9 cellular contexts compared by ENCODE assay signal in genomic region chr11:73383249-73384126, GRCh38. TPM values are rescaled to one million over a fixed set of nuclear protein-coding genes. Genes with fewer than 3 reads are reported as not detected.
DNase-seq lines count a peak whose midpoint lies in the region; ATAC-seq and TF ChIP-seq lines count a peak whose summit lies in the region.
"Had no signal": no experiment of that assay in that cellular context is flagged by ENCODE, and none has a peak within 500 bp of the region (broad histone marks: within the 10 kb centered on the region; RNA-seq: fewer than 3 reads in every experiment).

No MANE protein-coding gene starts in this region.

- H3K4me2 ChIP-seq in GM23338 = no peak overlapping the region

- H3K9me2 ChIP-seq in GM23338 (ENCODE audit: insufficient read depth) = no peaks in the 10 kb centered on the region

- no peaks in the 10 kb centered on the region for H3K9me3 Mint-ChIP-seq in CD4-positive, CD25-positive, alpha-beta regulatory T cell
- H3K9me3 Mint-ChIP-seq in GM23338 = no peaks in the 10 kb centered on the region

- H3K9me3 ChIP-seq in CD4-positive, CD25-positive, alpha-beta regulatory T cell (ENCODE audit: control insufficient read depth in 2 of 2, low read length in 2 of 2) = no peaks in the 10 kb centered on the region
- H3K9me3 ChIP-seq in breast epithelium (no peaks in the 10 kb centered on the region), muscle layer of colon (ENCODE audit: low read length) (no peaks in the 10 kb centered on the region), body of pancreas (no peaks in the 10 kb centered on the region)

- H2AFZ ChIP-seq in GM23338 = no peak overlapping the region

- no peak overlapping the region for H3K27ac ChIP-seq in CD4-positive, CD25-positive, alpha-beta regulatory T cell (ENCODE audit: insufficient read depth, low read length, poor library complexity, severe bottlenecking)
- H3K27ac ChIP-seq in GM23338 (ENCODE audit: low read depth) (no peak overlapping the region), breast epithelium (peak overlapping the region; percentile 2 to 15), muscle layer of colon (ENCODE audit: low read depth, low read length) (peak overlapping the region; percentile 49), body of pancreas (no peak overlapping the region)

- H3K4me3 Mint-ChIP-seq in CD4-positive, CD25-positive, alpha-beta regulatory T cell = peak overlapping the region in 2 of 4 donors; percentile 73 to 76
- H3K4me3 Mint-ChIP-seq in GM23338 = no peak overlapping the region

- intact Hi-C loops in breast epithelium (cut with DNase I; ENCODE audit: low total_unique reads) = no loop called here
- intact Hi-C loops in body of pancreas (cut with DNase I) = no loop called here
- intact Hi-C loops in cardiac septum (cut with DNase I) = no loop called here

- no peaks in the 10 kb centered on the region for H3K36me3 Mint-ChIP-seq in CD4-positive, CD25-positive, alpha-beta regulatory T cell
- no peaks in the 10 kb centered on the region; the same call in 2 of the 3 replicates for H3K36me3 Mint-ChIP-seq in GM23338 (ENCODE audit: low read depth)

- no peak for ATAC-seq in CD4-positive, CD25-positive, alpha-beta regulatory T cell (ENCODE audit: low read depth in 2 of 2)
- ATAC-seq in GM23338 (peak; percentile 18), HG03378 (IDR thresholded peaks at IDR 0.05; ENCODE audit: unreplicated experiment) (no peak), body of pancreas (no peak)

- H3K27ac Mint-ChIP-seq in CD4-positive, CD25-positive, alpha-beta regulatory T cell = peak overlapping the region; percentile 48 to 86 (median 82)
- H3K27ac Mint-ChIP-seq in GM23338 = no peak overlapping the region

- peaks cover 2% of the 10 kb centered on the region for H4K20me1 ChIP-seq in GM23338 (replicated peaks; ENCODE audit: insufficient read depth)

- H3K79me2 ChIP-seq in GM23338 (replicated peaks; ENCODE audit: insufficient read depth) = peaks cover 5% of the 10 kb centered on the region

- 80% methylated on average over 8 to 9 of the region's 9 CpGs for WGBS in body of pancreas, 2 donors

- TF ChIP-seq POLR2A in breast epithelium (IDR thresholded peaks at IDR 0.05) (no peak), body of pancreas (IDR thresholded peaks at IDR 0.05) (no peak)

- no peak overlapping the region for H3K4me3 ChIP-seq in CD4-positive, CD25-positive, alpha-beta regulatory T cell (ENCODE audit: low read depth, low read length)
- H3K4me3 ChIP-seq in GM23338 = no peak overlapping the region
- no peak overlapping the region for H3K4me3 ChIP-seq in breast epithelium
- H3K4me3 ChIP-seq in muscle layer of colon (ENCODE audit: low read depth in 1 of 2, low read length in 2 of 2) = no peak overlapping the region
- no peak overlapping the region for H3K4me3 ChIP-seq in body of pancreas

- no peak for DNase-seq in CD4-positive, CD25-positive, alpha-beta regulatory T cell
- DNase-seq in GM23338 (ENCODE audit: low spot score) (no peak), breast epithelium (ENCODE audit: low spot score in 2 of 2) (no peak), body of pancreas (no peak), cardiac septum (ENCODE audit: low spot score) (no peak), foreskin melanocyte (no peak)
- DNase-seq: NCI-H510A treated with DMSO at 0.1 percent for 48 hours had no signal

- peaks cover 42% of the 10 kb centered on the region for H3K4me1 ChIP-seq in CD4-positive, CD25-positive, alpha-beta regulatory T cell (ENCODE audit: control insufficient read depth, insufficient read depth, low read length, poor library complexity, severe bottlenecking)
- H3K4me1 ChIP-seq in GM23338 (ENCODE audit: insufficient read depth) (no peaks in the 10 kb centered on the region), breast epithelium (no peaks in the 10 kb centered on the region), muscle layer of colon (ENCODE audit: insufficient read depth, low read length) (no peaks in the 10 kb centered on the region), body of pancreas (peaks cover 11% of the 10 kb centered on the region)

- no peaks in the 10 kb centered on the region for H3F3A ChIP-seq in GM23338 (replicated peaks; ENCODE audit: low read depth)

- H3K9ac ChIP-seq in muscle layer of colon (ENCODE audit: low read length) = no peak overlapping the region

- H3K27me3 Mint-ChIP-seq in CD4-positive, CD25-positive, alpha-beta regulatory T cell = no peaks in the 10 kb centered on the region
- peaks cover 8% of the 10 kb centered on the region for H3K27me3 Mint-ChIP-seq in GM23338 (ENCODE audit: insufficient read depth, low read depth, poor library complexity)

- no peaks in the 10 kb centered on the region for H3K36me3 ChIP-seq in CD4-positive, CD25-positive, alpha-beta regulatory T cell (ENCODE audit: control insufficient read depth, insufficient read depth, low read length)
- H3K36me3 ChIP-seq in GM23338 (ENCODE audit: insufficient read depth) (no peaks in the 10 kb centered on the region), breast epithelium (no peaks in the 10 kb centered on the region), muscle layer of colon (ENCODE audit: insufficient read depth, low read length) (no peaks in the 10 kb centered on the region), body of pancreas (replicated peaks in 1 of 2; ENCODE audit: insufficient read depth in 1 of 2, low read depth in 2 of 2) (no peaks in the 10 kb centered on the region)

- peaks cover 0 to 79% (median 47%) of the 10 kb centered on the region in 4 donors for H3K4me1 Mint-ChIP-seq in CD4-positive, CD25-positive, alpha-beta regulatory T cell
- peaks cover 23% of the 10 kb centered on the region for H3K4me1 Mint-ChIP-seq in GM23338

- TF ChIP-seq CTCF in GM23338 (conservative IDR thresholded peaks at IDR 0.05; ENCODE audit: low read depth in 2 of 2) (no peak), breast epithelium (IDR thresholded peaks at IDR 0.05) (no peak), body of pancreas (IDR thresholded peaks at IDR 0.05) (no peak)

- H3K27me3 ChIP-seq in CD4-positive, CD25-positive, alpha-beta regulatory T cell (ENCODE audit: control insufficient read depth, insufficient read depth, low read length) = no peaks in the 10 kb centered on the region
- H3K27me3 ChIP-seq in GM23338 (ENCODE audit: insufficient read depth) (no peaks in the 10 kb centered on the region), breast epithelium (no peaks in the 10 kb centered on the region), muscle layer of colon (ENCODE audit: control insufficient read depth in 1 of 2, insufficient read depth in 2 of 2, low read length in 2 of 2) (no peaks in the 10 kb centered on the region), body of pancreas (no peaks in the 10 kb centered on the region)

TF ChIP-seq in GM23338, 12 proteins besides CTCF, POLR2A, EP300 and RAD21 (continues in another document):
- TF ChIP-seq STAT1 (IDR thresholded peaks at IDR 0.05; ENCODE audit: unreplicated experiment) = no peak
- no peak for TF ChIP-seq ZNF114 (CRISPR knock-in tag; IDR thresholded peaks at IDR 0.05)
- TF ChIP-seq CREB1 (CRISPR knock-in tag; IDR thresholded peaks at IDR 0.05; ENCODE audit: low read depth) = no peak
- TF ChIP-seq POLR2AphosphoS5 (IDR thresholded peaks at IDR 0.05; ENCODE audit: low read depth) = no peak

RNA-seq across cellular contexts. Expression of gene RELT, which starts 7.3 kb away (rescaled TPM):
- total RNA-seq in CD4-positive, CD25-positive, alpha-beta regulatory T cell = 117 TPM
- polyA plus RNA-seq in CD4-positive, CD25-positive, alpha-beta regulatory T cell = 1 to 10 TPM; 2.0 to 3.3 (median 2.9) TPM
- 6.2 and 6.3 TPM in 2 replicates for total RNA-seq in GM23338 (2014; rRNA removed; shearing (Covaris generic))
- polyA plus RNA-seq in GM23338 (2016; fragmentation: Nextera tagmentation; extraction: Ambion mirVana) = 2.0 and 2.1 TPM in 2 replicates
- 1 to 10 TPM; 2.2 to 3.7 (median 2.3) TPM for total RNA-seq in breast epithelium
- total RNA-seq in body of pancreas = under 1 TPM; 0.33 to 0.52 TPM
- total RNA-seq in cardiac septum = 3.8 TPM

Comparison
In these comparisons a context has a peak if more than half of its experiments do, and no peak if none do; other contexts are left out.
1. H3K27ac ChIP-seq: peak in breast epithelium (2 of 2) and muscle layer of colon (single experiment); none in CD4-positive, CD25-positive, alpha-beta regulatory T cell (single experiment), GM23338 (single experiment) and body of pancreas (0 of 4).
2. RNA of gene RELT, which starts 7.3 kb away (total RNA-seq): 117 TPM in CD4-positive, CD25-positive, alpha-beta regulatory T cell (single experiment); 6.2 to 6.3 TPM in GM23338, 3.8 TPM in cardiac septum (single experiment), 2.2 to 3.7 TPM in breast epithelium and 0.33 to 0.52 TPM in body of pancreas; every median in the first group is over 10 times any median in the second.